ENCODE assay signal across 1 cellular context in the genomic region with DNA sequence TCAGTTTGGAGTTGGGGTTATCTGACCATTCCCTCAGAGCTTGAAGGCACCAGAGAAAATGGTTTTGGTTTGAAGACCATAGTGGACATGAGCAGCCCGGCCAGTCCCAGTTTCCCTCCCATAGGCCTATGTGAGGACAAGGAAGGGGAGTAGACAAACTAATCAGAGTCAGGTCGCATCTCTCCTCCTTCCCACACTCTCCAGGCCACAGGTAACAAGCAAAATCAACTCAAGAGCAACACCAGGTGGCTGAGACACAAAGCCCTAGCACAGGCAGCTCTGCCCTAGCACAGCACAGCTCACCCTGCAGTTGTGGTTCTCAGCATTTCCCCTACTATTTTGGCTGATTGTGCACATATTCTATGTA.
TF ChIP-seq lines count a peak whose summit lies in the region.

No MANE protein-coding gene starts in this region.

TF ChIP-seq in GM12878, 131 proteins besides CTCF, POLR2A, EP300 and RAD21 (continued from another document):
- TF ChIP-seq REST (IDR thresholded peaks at IDR 0.05; ENCODE audit: low read depth, low read length) (no peak), ATF7 (IDR thresholded peaks at IDR 0.05; ENCODE audit: low read depth) (no peak; the same call in 1 of the 2 replicates), USF1 (IDR thresholded peaks at IDR 0.05; ENCODE audit: borderline replicate concordance, extremely low read length, insufficient read depth, low read depth, low read length) (no peak), HDAC6 (IDR thresholded peaks at IDR 0.05; ENCODE audit: unreplicated experiment) (no peak), ZBED1 (IDR thresholded peaks at IDR 0.05; ENCODE audit: borderline replicate concordance) (peak; percentile 1; the same call in 1 of the 2 replicates), NFYA (IDR thresholded peaks at IDR 0.05; ENCODE audit: borderline replicate concordance, low read depth, low read length) (no peak)
TF ChIP-seq in GM12878: peak in this region for 10.
